8 cellular contexts compared by ENCODE assay signal in genomic region chr13:106619688-106620555, GRCh38. TPM values are rescaled to one million over a fixed set of nuclear protein-coding genes. Genes with fewer than 3 reads are reported as not detected.
DNase-seq lines count a peak whose midpoint lies in the region; ATAC-seq, FAIRE-seq and TF ChIP-seq lines count a peak whose summit lies in the region.

No MANE protein-coding gene starts in this region.

- no peaks in the 10 kb centered on the region for H4K20me1 ChIP-seq in astrocyte (ENCODE audit: insufficient read depth, low read length)
- no peaks in the 10 kb centered on the region for H4K20me1 ChIP-seq in smooth muscle cell (ENCODE audit: low read depth)

- DNase-seq in activated T-cell treated with anti-CD3 and anti-CD28 coated beads, Interleukin-2, amount 50 U/mL, for 4 hours: peak; percentile 8
- DNase-seq in activated T-cell treated with anti-CD3 and anti-CD28 coated beads, Interleukin-2, amount 50 U/mL, for 1 hour: no peak
- DNase-seq in HK-2 (ENCODE audit: unreplicated experiment) (peak; percentile 7), NCI-H774 (lab: John Stamatoyannopoulos, UW) (peak; percentile 66), astrocyte (ENCODE audit: low read depth) (peak; percentile 45), hippocampal formation (lab: John Stamatoyannopoulos, UW) (peak; percentile 5 to 79), smooth muscle cell (lab: John Stamatoyannopoulos, UW; ENCODE audit: unreplicated experiment) (no peak)

- H3K36me3 ChIP-seq in astrocyte (ENCODE audit: insufficient read depth, low read length): no peaks in the 10 kb centered on the region
- H3K36me3 ChIP-seq in smooth muscle cell (ENCODE audit: low read depth): no peaks in the 10 kb centered on the region

- no peak for FAIRE-seq in astrocyte (lab: Jason Lieb, UNC)

- H3F3A ChIP-seq in smooth muscle cell (ENCODE audit: low read depth): no peaks in the 10 kb centered on the region

- TF ChIP-seq CTCF in astrocyte (IDR thresholded peaks at IDR 0.05; ENCODE audit: insufficient read depth, low read depth, low read length): peak; percentile 85
- TF ChIP-seq CTCF in smooth muscle cell (IDR thresholded peaks at IDR 0.05; ENCODE audit: borderline replicate concordance, insufficient read depth, poor library complexity, severe bottlenecking): peak; percentile 73

- peak; percentile 71 to 78 for ATAC-seq in activated T-cell treated with anti-CD3 and anti-CD28 coated beads, Interleukin-2, amount 50 U/mL, for 4 hours
- ATAC-seq in GM21526 (IDR thresholded peaks at IDR 0.05; ENCODE audit: low FRiP score, unreplicated experiment): peak; percentile 99

- no peak overlapping the region for H3K4me3 ChIP-seq in astrocyte (ENCODE audit: insufficient read depth, low read depth, low read length)
- H3K4me3 ChIP-seq in smooth muscle cell: peak overlapping the region; percentile 1

- H3K4me1 ChIP-seq in astrocyte (ENCODE audit: insufficient read depth, low read length): peaks cover 5% of the 10 kb centered on the region
- H3K4me1 ChIP-seq in smooth muscle cell (ENCODE audit: low read depth): peaks cover 12% of the 10 kb centered on the region

- H2AFZ ChIP-seq in astrocyte (ENCODE audit: low read depth, low read length) (peak overlapping the region; percentile 30), smooth muscle cell (ENCODE audit: low read depth) (peak overlapping the region; percentile 49)

- H3K9me3 Mint-ChIP-seq in activated T-cell treated with anti-CD3 and anti-CD28 coated beads, Interleukin-2, amount 50 U/mL, for 4 hours: no peaks in the 10 kb centered on the region
- H3K9me3 Mint-ChIP-seq in astrocyte (ENCODE audit: unreplicated experiment): peaks cover 2% of the 10 kb centered on the region

- H3K9ac ChIP-seq in astrocyte (ENCODE audit: low read length) (no peak overlapping the region), smooth muscle cell (ENCODE audit: low read depth) (no peak overlapping the region)

- 40% methylated on average over 10 of the region's 10 CpGs for WGBS in smooth muscle cell (ENCODE audit: low lambda C conversion rate)

- H3K9me3 ChIP-seq in astrocyte (ENCODE audit: insufficient read depth, low read depth, low read length): no peaks in the 10 kb centered on the region
- no peaks in the 10 kb centered on the region for H3K9me3 ChIP-seq in smooth muscle cell (replicated peaks; ENCODE audit: low read depth)

- peak overlapping the region; percentile 36 for H3K4me2 ChIP-seq in astrocyte (ENCODE audit: low read length)
- peak overlapping the region; percentile 12 for H3K4me2 ChIP-seq in smooth muscle cell

- H3K79me2 ChIP-seq in astrocyte (ENCODE audit: insufficient read depth, low read length) (no peaks in the 10 kb centered on the region), smooth muscle cell (ENCODE audit: low read depth) (no peaks in the 10 kb centered on the region)

- no peaks in the 10 kb centered on the region for H3K27me3 ChIP-seq in astrocyte (ENCODE audit: insufficient read depth, low read length)
- peaks cover 11% of the 10 kb centered on the region for H3K27me3 ChIP-seq in smooth muscle cell (ENCODE audit: low read depth)

- no peak overlapping the region for H3K27ac ChIP-seq in astrocyte (ENCODE audit: low read depth, low read length)
- H3K27ac ChIP-seq in smooth muscle cell (ENCODE audit: low read depth): no peak overlapping the region

- H3K4me1 Mint-ChIP-seq in activated T-cell treated with anti-CD3 and anti-CD28 coated beads, Interleukin-2, amount 50 U/mL, for 4 hours (ENCODE audit: low read depth): peaks cover 2% of the 10 kb centered on the region
- H3K4me1 Mint-ChIP-seq in astrocyte (ENCODE audit: low read depth, unreplicated experiment): peaks cover 3% of the 10 kb centered on the region

- no peak overlapping the region for H3K27ac Mint-ChIP-seq in astrocyte (ENCODE audit: unreplicated experiment)

- no peaks in the 10 kb centered on the region for H3K36me3 Mint-ChIP-seq in activated T-cell treated with anti-CD3 and anti-CD28 coated beads, Interleukin-2, amount 50 U/mL, for 4 hours (ENCODE audit: insufficient read depth)
- H3K36me3 Mint-ChIP-seq in astrocyte (ENCODE audit: low read depth, unreplicated experiment): no peaks in the 10 kb centered on the region

- H3K4me3 Mint-ChIP-seq in activated T-cell treated with anti-CD3 and anti-CD28 coated beads, Interleukin-2, amount 50 U/mL, for 4 hours: no peak overlapping the region
- H3K4me3 Mint-ChIP-seq in astrocyte (ENCODE audit: unreplicated experiment): no peak overlapping the region

- peaks cover 20% of the 10 kb centered on the region for H3K27me3 Mint-ChIP-seq in activated T-cell treated with anti-CD3 and anti-CD28 coated beads, Interleukin-2, amount 50 U/mL, for 4 hours (ENCODE audit: low read depth)
- H3K27me3 Mint-ChIP-seq in astrocyte (ENCODE audit: low read depth, unreplicated experiment): peaks cover 5% of the 10 kb centered on the region

RNA-seq across cellular contexts. Expression of gene ARGLU1, which starts 52.0 kb away (rescaled TPM):
- total RNA-seq in activated T-cell treated with anti-CD3 and anti-CD28 coated beads, Interleukin-2, amount 50 U/mL, for 4 hours: 10 to 100 TPM; 71.9 to 78.9 (median 73.2) TPM
- total RNA-seq in astrocyte: 52.3 and 56.9 TPM in 2 replicates
- 43.6 and 78.7 TPM in 2 replicates for total RNA-seq in smooth muscle cell
- polyA plus RNA-seq in smooth muscle cell: 36.5 and 45.8 TPM in 2 replicates

Comparison
In these comparisons a context has a peak if more than half of its experiments do, and no peak if none do; other contexts are left out.
1. DNase-seq: peak in activated T-cell treated with anti-CD3 and anti-CD28 coated beads, Interleukin-2, amount 50 U/mL, for 4 hours (single experiment), HK-2 (single experiment), NCI-H774 (single experiment), astrocyte (single experiment) and hippocampal formation (2 of 2); none in activated T-cell treated with anti-CD3 and anti-CD28 coated beads, Interleukin-2, amount 50 U/mL, for 1 hour (single experiment) and smooth muscle cell (single experiment).